In the genomic region with DNA sequence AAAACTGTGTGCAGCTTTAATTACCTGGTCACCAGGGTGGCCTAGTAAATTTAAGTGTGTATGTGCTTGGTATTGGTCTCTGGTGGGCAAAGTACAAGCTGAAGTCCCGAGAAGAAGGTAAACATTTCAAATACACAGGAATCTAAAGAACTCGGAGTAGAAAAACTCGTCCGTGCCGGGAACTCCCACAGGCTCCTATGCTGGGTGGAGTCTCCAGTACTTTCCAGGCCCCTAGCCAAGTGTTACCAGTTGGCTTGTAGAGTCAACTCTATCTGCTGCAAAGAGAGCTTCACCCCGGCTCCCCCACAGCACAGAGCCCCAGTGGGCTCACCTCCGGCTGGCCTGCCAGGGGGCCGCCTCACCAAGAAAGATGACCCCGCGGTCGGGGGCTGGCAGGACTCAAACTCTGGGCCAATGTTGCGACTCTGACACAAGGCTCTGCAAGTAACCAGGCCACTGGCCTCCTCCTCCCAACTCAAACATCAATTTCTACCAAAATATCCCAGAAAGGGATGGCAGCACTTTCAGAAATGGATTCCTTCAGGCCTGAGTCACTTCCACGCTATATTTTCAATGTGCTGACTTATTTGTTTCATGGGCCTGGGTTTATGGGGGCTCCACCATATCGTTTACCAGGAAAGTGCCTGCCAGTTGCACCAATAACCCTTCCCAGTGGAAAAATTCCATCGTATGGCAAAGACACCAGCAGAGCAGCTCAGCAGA, we compare ENCODE assay signal across 12 cellular contexts.
A peak's percentile ranks its signal among the peaks of the same experiment; 100 is the strongest.
DNase-seq lines count a peak whose midpoint lies in the region; ATAC-seq and TF ChIP-seq lines count a peak whose summit lies in the region.
"Had no signal": no experiment of that assay in that cellular context is flagged by ENCODE, and none has a peak within 500 bp of the region (broad histone marks: within the 10 kb centered on the region; RNA-seq: fewer than 3 reads in every experiment).

No MANE protein-coding gene starts in this region.

- H3K27me3 Mint-ChIP-seq in mesothelial cell of epicardium (ENCODE audit: low read depth), result no peaks in the 10 kb centered on the region
- H3K27me3 Mint-ChIP-seq: brain had no signal

- no peak overlapping the region for H3K4me3 Mint-ChIP-seq in mesothelial cell of epicardium
- H3K4me3 Mint-ChIP-seq: brain had no signal

- in situ Hi-C loops in ACHN (cut with HindIII; ENCODE audit: low pct_ligation_motif_present, low pct_unique_long_range_greater_than_20kb, low sequenced_read_pairs), result no loop called here

- peaks cover 3 to 11% of the 10 kb centered on the region in 2 donors for H3K36me3 ChIP-seq in esophagus (ENCODE audit: control insufficient read depth in 2 of 2, insufficient read depth in 2 of 2, low read length in 1 of 2)
- H3K36me3 ChIP-seq in thoracic aorta, result peaks cover 2% of the 10 kb centered on the region

- peaks cover 54% of the 10 kb centered on the region for H3K4me1 Mint-ChIP-seq in mesothelial cell of epicardium

- peak; percentile 7 for DNase-seq in LoVo (ENCODE audit: low spot score)
- no peak for DNase-seq in mesothelial cell of epicardium (ENCODE audit: low spot score in 2 of 2, unreplicated experiment in 2 of 2)
- DNase-seq in thoracic aorta (ENCODE audit: low spot score), result peak; percentile 25
- DNase-seq in NCI-H2029 treated with DMSO at 0.1 percent for 48 hours (lab: John Stamatoyannopoulos, UW), result no peak
- no peak for DNase-seq in ACHN
- no peak for DNase-seq in NCI-H526 (lab: John Stamatoyannopoulos, UW)
- DNase-seq: activated CD4-positive, alpha-beta T cell treated with anti-CD3 and anti-CD28 coated beads, Interleukin-2, amount 50 U/mL, for 1 hour; OCI-M1; stimulated activated CD4-positive, alpha-beta T cell treated with anti-CD3 and anti-CD28 coated beads, Interleukin-1b, Interleukin-23, amount 100 ng/mL, for 48 hours had no signal

- peak overlapping the region; percentile 75 to 77 for H3K27ac ChIP-seq in esophagus (ENCODE audit: low read depth in 2 of 2, low read length in 1 of 2)
- H3K27ac ChIP-seq in thoracic aorta, result peak overlapping the region; percentile 71 to 82

- TF ChIP-seq CTCF in mesothelial cell of epicardium (IDR thresholded peaks at IDR 0.05; ENCODE audit: unreplicated experiment) (no peak), thoracic aorta (IDR thresholded peaks at IDR 0.05) (no peak)

- H3K9me3 Mint-ChIP-seq in mesothelial cell of epicardium, result no peaks in the 10 kb centered on the region
- H3K9me3 Mint-ChIP-seq: brain had no signal

- H3K9me3 ChIP-seq in esophagus (ENCODE audit: control insufficient read depth in 2 of 2, insufficient read depth in 1 of 2, low read depth in 1 of 2, low read length in 1 of 2), result no peaks in the 10 kb centered on the region
- no peaks in the 10 kb centered on the region for H3K9me3 ChIP-seq in thoracic aorta

- H3K4me1 ChIP-seq in esophagus (ENCODE audit: control insufficient read depth in 2 of 2, insufficient read depth in 2 of 2, low read length in 1 of 2) (peaks cover 2 to 26% of the 10 kb centered on the region in 2 donors), thoracic aorta (ENCODE audit: control insufficient read depth in 1 of 2, low read depth in 2 of 2) (peaks cover 44 to 76% of the 10 kb centered on the region in 2 donors)

- peaks cover 13% of the 10 kb centered on the region for H3K36me3 Mint-ChIP-seq in mesothelial cell of epicardium

- H3K4me3 ChIP-seq in esophagus (ENCODE audit: low read depth in 1 of 2, low read length in 2 of 2) (no peak overlapping the region), thoracic aorta (peak overlapping the region; percentile 39)

- peak overlapping the region; percentile 94 for H3K27ac Mint-ChIP-seq in mesothelial cell of epicardium

- ATAC-seq in thoracic aorta (ENCODE audit: insufficient number of reproducible peaks, low FRiP score, low read depth) (no peak), GM21367 (IDR thresholded peaks at IDR 0.05; ENCODE audit: unreplicated experiment) (no peak)

- H3K27me3 ChIP-seq in esophagus (ENCODE audit: control insufficient read depth in 1 of 2, insufficient read depth in 2 of 2, low read length in 2 of 2) (no peaks in the 10 kb centered on the region), thoracic aorta (replicated peaks; ENCODE audit: insufficient read depth) (no peaks in the 10 kb centered on the region)

- 36 to 43% methylated on average over 15 of the region's 15 CpGs for WGBS in esophagus, 2 donors

Comparison
In these comparisons a context has a peak if more than half of its experiments do, and no peak if none do; other contexts are left out.
1. DNase-seq: peak in LoVo (single experiment) and thoracic aorta (single experiment); none in mesothelial cell of epicardium (0 of 2), NCI-H2029 treated with DMSO at 0.1 percent for 48 hours (single experiment), ACHN (single experiment) and NCI-H526 (0 of 2).